Comparison of ENCODE assay signal across 8 cellular contexts in genomic region chrX:56995271-56995994, GRCh38. TPM values are rescaled to one million over a fixed set of nuclear protein-coding genes. Genes with fewer than 3 reads are reported as not detected.
DNase-seq lines count a peak whose midpoint lies in the region; ATAC-seq and TF ChIP-seq lines count a peak whose summit lies in the region.

SPIN3 (minus strand) TSS chrX:56995541; CDS start chrX:56994947, 594 bp downstream.

- peak; percentile 98 for ATAC-seq in GM21515 (IDR thresholded peaks at IDR 0.05; ENCODE audit: unreplicated experiment)

- CTCF ChIA-PET in activated naive CD4-positive, alpha-beta T cell treated with anti-CD3 and anti-CD28 coated beads, Interleukin-2, amount 10 ng/mL, durations not matched to agents 7 days and 5 days (lab: Charles Lee) = no interaction called here

- H3K9ac ChIP-seq in HUES48 (ENCODE audit: low read depth, low read length) = peak within 1 kb of the TSS; percentile 82

- H3K27ac ChIP-seq in HUES48 (ENCODE audit: low read depth, low read length) (peak within 1 kb of the TSS; percentile 93), neutrophil (no peak within 1 kb of the TSS), suprapubic skin (peak within 1 kb of the TSS; percentile 54)

- H3K4me1 ChIP-seq in HUES48 (ENCODE audit: control insufficient read depth, insufficient read depth, low read length) (0 out of 2 replicates have a peak, but pooled peaks cover 5% of the 10 kb centered on the region), neutrophil (ENCODE audit: control insufficient read depth in 1 of 2, insufficient read depth in 1 of 2, low read depth in 1 of 2, low read length in 1 of 2) (no peaks in the 10 kb centered on the region), suprapubic skin (peaks cover 6% of the 10 kb centered on the region)

- H3K36me3 ChIP-seq in HUES48 (ENCODE audit: control insufficient read depth, insufficient read depth, low read length) (peaks cover 39% of the 10 kb centered on the region), neutrophil (no peaks in the 10 kb centered on the region), suprapubic skin (no peaks in the 10 kb centered on the region)

- WGBS in suprapubic skin = 37% methylated on average over 34 of the region's 39 CpGs

- H3K27ac Mint-ChIP-seq in activated naive CD4-positive, alpha-beta T cell treated with anti-CD3 and anti-CD28 coated beads, Interleukin-2, amount 10 ng/mL, durations not matched to agents 7 days and 5 days = peak within 1 kb of the TSS; percentile 85

- no peaks in the 10 kb centered on the region for H3K9me3 Mint-ChIP-seq in activated naive CD4-positive, alpha-beta T cell treated with anti-CD3 and anti-CD28 coated beads, Interleukin-2, amount 10 ng/mL, durations not matched to agents 7 days and 5 days

- H3K4me3 Mint-ChIP-seq in activated naive CD4-positive, alpha-beta T cell treated with anti-CD3 and anti-CD28 coated beads, Interleukin-2, amount 10 ng/mL, durations not matched to agents 7 days and 5 days = peak within 1 kb of the TSS; percentile 86

- TF ChIP-seq EP300 in suprapubic skin (IDR thresholded peaks at IDR 0.05) = no peak

- H3K4me1 Mint-ChIP-seq in activated naive CD4-positive, alpha-beta T cell treated with anti-CD3 and anti-CD28 coated beads, Interleukin-2, amount 10 ng/mL, durations not matched to agents 7 days and 5 days = peaks cover 30% of the 10 kb centered on the region

- H3K9me3 ChIP-seq in HUES48 (ENCODE audit: control insufficient read depth, insufficient read depth, low read length) = peaks cover 25% of the 10 kb centered on the region
- no peaks in the 10 kb centered on the region for H3K9me3 ChIP-seq in neutrophil
- H3K9me3 ChIP-seq in suprapubic skin = no peaks in the 10 kb centered on the region

- H3K27me3 Mint-ChIP-seq in activated naive CD4-positive, alpha-beta T cell treated with anti-CD3 and anti-CD28 coated beads, Interleukin-2, amount 10 ng/mL, durations not matched to agents 7 days and 5 days = no peaks in the 10 kb centered on the region

- DNase-seq in DMS 273 treated with DMSO at 0.1 percent for 48 hours (lab: John Stamatoyannopoulos, UW) = peak; percentile 62
- peak; percentile 93 for DNase-seq in SHP77 treated with DMSO at 0.1 percent for 48 hours (lab: John Stamatoyannopoulos, UW)
- peak; percentile 75 for DNase-seq in activated naive CD4-positive, alpha-beta T cell treated with anti-CD3 and anti-CD28 coated beads, Interleukin-2, amount 10 ng/mL, durations not matched to agents 7 days and 5 days
- DNase-seq in glomerular visceral epithelial cell (ENCODE audit: extremely low spot score) = peak; percentile 88
- DNase-seq in suprapubic skin (ENCODE audit: low spot score in 2 of 2) = peak; percentile 68 to 77

- TF ChIP-seq CTCF in neutrophil (IDR thresholded peaks at IDR 0.05) (no peak), suprapubic skin (IDR thresholded peaks at IDR 0.05) (no peak)

- no peaks in the 10 kb centered on the region for H3K27me3 ChIP-seq in HUES48 (ENCODE audit: control insufficient read depth, insufficient read depth, low read length)
- peaks cover 27% of the 10 kb centered on the region for H3K27me3 ChIP-seq in neutrophil
- H3K27me3 ChIP-seq in suprapubic skin = no peaks in the 10 kb centered on the region

- peak within 1 kb of the TSS; percentile 75 for H3K4me3 ChIP-seq in HUES48 (ENCODE audit: low read depth, low read length)
- H3K4me3 ChIP-seq in neutrophil (ENCODE audit: low read depth in 1 of 2, low read length in 1 of 2) = peak within 1 kb of the TSS; percentile 2 to 32
- H3K4me3 ChIP-seq in suprapubic skin = peak within 1 kb of the TSS; percentile 62

- no peak for TF ChIP-seq POLR2A in suprapubic skin (IDR thresholded peaks at IDR 0.05)

- H3K36me3 Mint-ChIP-seq in activated naive CD4-positive, alpha-beta T cell treated with anti-CD3 and anti-CD28 coated beads, Interleukin-2, amount 10 ng/mL, durations not matched to agents 7 days and 5 days = peaks cover 16% of the 10 kb centered on the region

RNA-seq across cellular contexts. Expression of gene SPIN3, which starts in this region (rescaled TPM):
- total RNA-seq in suprapubic skin = 1 to 10 TPM; 1.5 to 8.5 (median 5.5) TPM

Comparison
In these comparisons a context has a peak if more than half of its experiments do, and no peak if none do; other contexts are left out.
1. H3K4me3 ChIP-seq: peak in every context shown above with its lines; median percentile 75 in HUES48; 62 in suprapubic skin; 17 in neutrophil.